ENCODE assay signal across 1 cellular context in the genomic region with DNA sequence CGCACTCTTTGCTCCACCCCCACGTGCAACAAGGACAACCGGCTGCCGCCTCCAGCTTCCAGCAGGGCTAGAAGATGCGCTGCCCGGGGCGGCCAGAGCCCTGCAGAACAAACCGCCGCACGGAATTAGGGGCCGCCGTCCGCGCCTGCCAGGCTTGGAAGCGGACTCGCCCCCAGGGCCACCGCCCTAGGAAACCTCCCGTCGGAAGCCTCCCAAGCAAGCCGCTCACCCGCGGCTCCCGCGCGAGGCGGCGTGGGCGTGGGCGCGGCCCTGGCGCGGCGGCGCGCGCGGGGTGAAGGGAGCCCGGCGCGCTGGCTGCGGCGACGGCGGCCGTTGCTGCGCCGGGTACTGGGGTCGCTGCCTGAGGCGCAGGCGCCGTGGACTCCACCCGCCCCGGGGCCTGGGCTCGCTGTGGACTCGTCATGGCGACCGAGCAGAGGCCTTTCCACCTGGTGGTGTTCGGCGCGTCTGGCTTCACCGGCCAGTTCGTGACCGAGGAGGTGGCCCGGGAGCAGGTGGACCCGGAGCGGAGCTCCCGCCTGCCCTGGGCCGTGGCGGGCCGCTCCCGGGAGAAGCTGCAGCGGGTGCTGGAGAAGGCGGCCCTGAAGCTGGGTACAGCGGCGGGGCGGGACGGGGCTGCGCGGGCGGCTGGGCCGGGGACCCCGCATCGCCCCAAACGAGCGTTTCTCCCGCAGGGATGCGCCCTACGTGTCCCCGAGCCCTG.
A peak's percentile ranks its signal among the peaks of the same experiment; 100 is the strongest.
TF ChIP-seq lines count a peak whose summit lies in the region.

A gene with protein sequence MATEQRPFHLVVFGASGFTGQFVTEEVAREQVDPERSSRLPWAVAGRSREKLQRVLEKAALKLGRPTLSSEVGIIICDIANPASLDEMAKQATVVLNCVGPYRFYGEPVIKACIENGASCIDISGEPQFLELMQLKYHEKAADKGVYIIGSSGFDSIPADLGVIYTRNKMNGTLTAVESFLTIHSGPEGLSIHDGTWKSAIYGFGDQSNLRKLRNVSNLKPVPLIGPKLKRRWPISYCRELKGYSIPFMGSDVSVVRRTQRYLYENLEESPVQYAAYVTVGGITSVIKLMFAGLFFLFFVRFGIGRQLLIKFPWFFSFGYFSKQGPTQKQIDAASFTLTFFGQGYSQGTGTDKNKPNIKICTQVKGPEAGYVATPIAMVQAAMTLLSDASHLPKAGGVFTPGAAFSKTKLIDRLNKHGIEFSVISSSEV (plus strand): TSS at position 409 of the 724 bp plus-strand sequence. CDS start 14 bp downstream, at position 423.

TF ChIP-seq in HepG2, 621 proteins besides CTCF, POLR2A, EP300 and RAD21 (continued from another document and continues in another):
- TF ChIP-seq, protein P1, sequence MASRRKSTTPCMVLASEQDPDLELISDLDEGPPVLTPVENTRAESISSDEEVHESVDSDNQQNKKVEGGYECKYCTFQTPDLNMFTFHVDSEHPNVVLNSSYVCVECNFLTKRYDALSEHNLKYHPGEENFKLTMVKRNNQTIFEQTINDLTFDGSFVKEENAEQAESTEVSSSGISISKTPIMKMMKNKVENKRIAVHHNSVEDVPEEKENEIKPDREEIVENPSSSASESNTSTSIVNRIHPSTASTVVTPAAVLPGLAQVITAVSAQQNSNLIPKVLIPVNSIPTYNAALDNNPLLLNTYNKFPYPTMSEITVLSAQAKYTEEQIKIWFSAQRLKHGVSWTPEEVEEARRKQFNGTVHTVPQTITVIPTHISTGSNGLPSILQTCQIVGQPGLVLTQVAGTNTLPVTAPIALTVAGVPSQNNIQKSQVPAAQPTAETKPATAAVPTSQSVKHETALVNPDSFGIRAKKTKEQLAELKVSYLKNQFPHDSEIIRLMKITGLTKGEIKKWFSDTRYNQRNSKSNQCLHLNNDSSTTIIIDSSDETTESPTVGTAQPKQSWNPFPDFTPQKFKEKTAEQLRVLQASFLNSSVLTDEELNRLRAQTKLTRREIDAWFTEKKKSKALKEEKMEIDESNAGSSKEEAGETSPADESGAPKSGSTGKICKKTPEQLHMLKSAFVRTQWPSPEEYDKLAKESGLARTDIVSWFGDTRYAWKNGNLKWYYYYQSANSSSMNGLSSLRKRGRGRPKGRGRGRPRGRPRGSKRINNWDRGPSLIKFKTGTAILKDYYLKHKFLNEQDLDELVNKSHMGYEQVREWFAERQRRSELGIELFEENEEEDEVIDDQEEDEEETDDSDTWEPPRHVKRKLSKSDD (CRISPR knock-in tag; IDR thresholded peaks at IDR 0.05; ENCODE audit: low read depth) = no peak
- TF ChIP-seq NFE2L2 (IDR thresholded peaks at IDR 0.05; ENCODE audit: low read length) (no peak), RAD51 (IDR thresholded peaks at IDR 0.05; ENCODE audit: borderline replicate concordance) (no peak), NRL (CRISPR knock-in tag; IDR thresholded peaks at IDR 0.05; ENCODE audit: borderline replicate concordance) (peak; percentile 56; the same call in 1 of the 2 replicates), RXRA (CRISPR knock-in tag; IDR thresholded peaks at IDR 0.05) (0 out of 2 replicates have a peak, but pooled peaks have one; percentile 8), TBP (CRISPR knock-in tag; IDR thresholded peaks at IDR 0.05) (0 out of 2 replicates have a peak, but pooled peaks have one; percentile 25), ZFP41 (CRISPR knock-in tag; IDR thresholded peaks at IDR 0.05; ENCODE audit: borderline replicate concordance) (no peak), ATM (IDR thresholded peaks at IDR 0.05; ENCODE audit: borderline replicate concordance) (no peak), ZNF331 (CRISPR knock-in tag; IDR thresholded peaks at IDR 0.05) (no peak), MIXL1 (CRISPR knock-in tag; IDR thresholded peaks at IDR 0.05) (no peak), ADNP (CRISPR knock-in tag; IDR thresholded peaks at IDR 0.05) (no peak), GZF1 (CRISPR knock-in tag; IDR thresholded peaks at IDR 0.05) (0 out of 2 replicates have a peak, but pooled peaks have one; percentile 46), ZNF24 (IDR thresholded peaks at IDR 0.05) (no peak), ZBTB42 (CRISPR knock-in tag; IDR thresholded peaks at IDR 0.05) (0 out of 2 replicates have a peak, but pooled peaks have one; percentile 36), ZNF850 (CRISPR knock-in tag; conservative IDR thresholded peaks at IDR 0.05) (no peak)
- TF ChIP-seq, protein P2, sequence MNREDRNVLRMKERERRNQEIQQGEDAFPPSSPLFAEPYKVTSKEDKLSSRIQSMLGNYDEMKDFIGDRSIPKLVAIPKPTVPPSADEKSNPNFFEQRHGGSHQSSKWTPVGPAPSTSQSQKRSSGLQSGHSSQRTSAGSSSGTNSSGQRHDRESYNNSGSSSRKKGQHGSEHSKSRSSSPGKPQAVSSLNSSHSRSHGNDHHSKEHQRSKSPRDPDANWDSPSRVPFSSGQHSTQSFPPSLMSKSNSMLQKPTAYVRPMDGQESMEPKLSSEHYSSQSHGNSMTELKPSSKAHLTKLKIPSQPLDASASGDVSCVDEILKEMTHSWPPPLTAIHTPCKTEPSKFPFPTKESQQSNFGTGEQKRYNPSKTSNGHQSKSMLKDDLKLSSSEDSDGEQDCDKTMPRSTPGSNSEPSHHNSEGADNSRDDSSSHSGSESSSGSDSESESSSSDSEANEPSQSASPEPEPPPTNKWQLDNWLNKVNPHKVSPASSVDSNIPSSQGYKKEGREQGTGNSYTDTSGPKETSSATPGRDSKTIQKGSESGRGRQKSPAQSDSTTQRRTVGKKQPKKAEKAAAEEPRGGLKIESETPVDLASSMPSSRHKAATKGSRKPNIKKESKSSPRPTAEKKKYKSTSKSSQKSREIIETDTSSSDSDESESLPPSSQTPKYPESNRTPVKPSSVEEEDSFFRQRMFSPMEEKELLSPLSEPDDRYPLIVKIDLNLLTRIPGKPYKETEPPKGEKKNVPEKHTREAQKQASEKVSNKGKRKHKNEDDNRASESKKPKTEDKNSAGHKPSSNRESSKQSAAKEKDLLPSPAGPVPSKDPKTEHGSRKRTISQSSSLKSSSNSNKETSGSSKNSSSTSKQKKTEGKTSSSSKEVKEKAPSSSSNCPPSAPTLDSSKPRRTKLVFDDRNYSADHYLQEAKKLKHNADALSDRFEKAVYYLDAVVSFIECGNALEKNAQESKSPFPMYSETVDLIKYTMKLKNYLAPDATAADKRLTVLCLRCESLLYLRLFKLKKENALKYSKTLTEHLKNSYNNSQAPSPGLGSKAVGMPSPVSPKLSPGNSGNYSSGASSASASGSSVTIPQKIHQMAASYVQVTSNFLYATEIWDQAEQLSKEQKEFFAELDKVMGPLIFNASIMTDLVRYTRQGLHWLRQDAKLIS (CRISPR knock-in tag; IDR thresholded peaks at IDR 0.05) = no peak
- TF ChIP-seq, protein P3, sequence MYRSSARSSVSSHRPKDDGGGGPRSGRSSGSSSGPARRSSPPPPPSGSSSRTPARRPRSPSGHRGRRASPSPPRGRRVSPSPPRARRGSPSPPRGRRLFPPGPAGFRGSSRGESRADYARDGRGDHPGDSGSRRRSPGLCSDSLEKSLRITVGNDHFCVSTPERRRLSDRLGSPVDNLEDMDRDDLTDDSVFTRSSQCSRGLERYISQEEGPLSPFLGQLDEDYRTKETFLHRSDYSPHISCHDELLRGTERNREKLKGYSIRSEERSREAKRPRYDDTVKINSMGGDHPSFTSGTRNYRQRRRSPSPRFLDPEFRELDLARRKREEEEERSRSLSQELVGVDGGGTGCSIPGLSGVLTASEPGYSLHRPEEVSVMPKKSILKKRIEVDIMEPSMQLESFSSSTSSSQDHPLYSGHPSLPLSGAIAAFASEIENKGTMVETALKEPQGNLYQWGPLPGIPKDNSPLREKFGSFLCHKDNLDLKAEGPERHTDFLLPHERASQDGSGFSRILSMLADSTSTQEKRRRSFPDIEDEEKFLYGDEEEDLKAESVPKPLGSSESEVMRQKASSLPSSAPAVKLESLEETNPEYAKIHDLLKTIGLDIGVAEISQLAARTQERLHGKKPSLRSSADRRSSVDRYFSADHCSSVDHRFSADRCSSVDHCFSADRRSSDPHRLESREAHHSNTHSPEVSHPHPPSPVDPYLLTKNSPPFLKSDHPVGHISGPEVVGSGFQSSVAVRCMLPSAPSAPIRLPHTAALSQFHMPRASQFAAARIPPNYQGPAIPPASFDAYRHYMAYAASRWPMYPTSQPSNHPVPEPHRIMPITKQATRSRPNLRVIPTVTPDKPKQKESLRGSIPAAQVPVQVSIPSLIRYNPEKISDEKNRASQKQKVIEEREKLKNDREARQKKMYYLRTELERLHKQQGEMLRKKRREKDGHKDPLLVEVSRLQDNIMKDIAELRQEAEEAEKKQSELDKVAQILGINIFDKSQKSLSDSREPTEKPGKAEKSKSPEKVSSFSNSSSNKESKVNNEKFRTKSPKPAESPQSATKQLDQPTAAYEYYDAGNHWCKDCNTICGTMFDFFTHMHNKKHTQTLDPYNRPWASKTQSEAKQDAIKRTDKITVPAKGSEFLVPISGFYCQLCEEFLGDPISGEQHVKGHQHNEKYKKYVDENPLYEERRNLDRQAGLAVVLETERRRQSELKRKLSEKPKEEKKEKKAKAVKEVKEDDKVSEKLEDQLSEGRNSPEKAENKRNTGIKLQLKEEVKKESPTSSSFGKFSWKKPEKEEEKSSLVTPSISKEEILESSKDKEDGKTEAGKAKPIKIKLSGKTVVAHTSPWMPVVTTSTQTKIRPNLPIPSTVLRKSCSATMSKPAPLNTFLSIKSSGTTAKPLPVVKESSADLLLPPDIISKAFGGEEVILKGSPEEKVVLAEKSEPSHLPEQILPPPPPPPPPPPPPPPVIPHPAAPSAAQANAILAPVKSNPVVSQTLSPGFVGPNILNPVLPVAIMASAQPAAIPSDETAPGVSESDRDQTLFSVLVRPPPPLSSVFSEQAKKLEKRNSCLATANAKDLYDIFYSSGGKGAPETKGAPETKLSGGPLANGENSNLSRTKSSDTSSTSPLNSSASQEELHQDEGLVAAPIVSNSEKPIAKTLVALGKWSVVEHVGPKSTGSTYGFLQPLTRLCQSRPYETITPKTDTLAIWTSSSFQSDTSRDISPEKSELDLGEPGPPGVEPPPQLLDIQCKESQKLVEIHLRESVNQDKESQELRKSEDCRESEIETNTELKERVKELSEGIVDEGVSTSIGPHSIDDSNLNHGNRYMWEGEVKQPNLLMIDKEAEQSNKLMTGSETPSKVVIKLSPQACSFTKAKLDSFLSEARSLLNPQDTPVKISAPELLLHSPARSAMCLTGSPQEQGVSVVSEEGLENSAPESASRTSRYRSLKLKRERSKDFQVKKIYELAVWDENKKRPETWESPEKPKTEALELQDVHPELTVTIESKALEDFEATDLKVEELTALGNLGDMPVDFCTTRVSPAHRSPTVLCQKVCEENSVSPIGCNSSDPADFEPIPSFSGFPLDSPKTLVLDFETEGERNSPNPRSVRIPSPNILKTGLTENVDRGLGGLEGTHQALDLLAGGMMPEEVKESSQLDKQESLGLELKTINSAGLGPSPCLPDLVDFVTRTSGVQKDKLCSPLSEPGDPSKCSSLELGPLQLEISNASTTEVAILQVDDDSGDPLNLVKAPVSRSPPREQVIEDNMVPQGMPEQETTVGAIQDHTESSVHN (CRISPR knock-in tag; IDR thresholded peaks at IDR 0.05) = no peak
- TF ChIP-seq, protein P4, sequence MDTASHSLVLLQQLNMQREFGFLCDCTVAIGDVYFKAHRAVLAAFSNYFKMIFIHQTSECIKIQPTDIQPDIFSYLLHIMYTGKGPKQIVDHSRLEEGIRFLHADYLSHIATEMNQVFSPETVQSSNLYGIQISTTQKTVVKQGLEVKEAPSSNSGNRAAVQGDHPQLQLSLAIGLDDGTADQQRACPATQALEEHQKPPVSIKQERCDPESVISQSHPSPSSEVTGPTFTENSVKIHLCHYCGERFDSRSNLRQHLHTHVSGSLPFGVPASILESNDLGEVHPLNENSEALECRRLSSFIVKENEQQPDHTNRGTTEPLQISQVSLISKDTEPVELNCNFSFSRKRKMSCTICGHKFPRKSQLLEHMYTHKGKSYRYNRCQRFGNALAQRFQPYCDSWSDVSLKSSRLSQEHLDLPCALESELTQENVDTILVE (CRISPR knock-in tag; IDR thresholded peaks at IDR 0.05) = 0 out of 2 replicates have a peak, but pooled peaks have one; percentile 14
- TF ChIP-seq, protein P5, sequence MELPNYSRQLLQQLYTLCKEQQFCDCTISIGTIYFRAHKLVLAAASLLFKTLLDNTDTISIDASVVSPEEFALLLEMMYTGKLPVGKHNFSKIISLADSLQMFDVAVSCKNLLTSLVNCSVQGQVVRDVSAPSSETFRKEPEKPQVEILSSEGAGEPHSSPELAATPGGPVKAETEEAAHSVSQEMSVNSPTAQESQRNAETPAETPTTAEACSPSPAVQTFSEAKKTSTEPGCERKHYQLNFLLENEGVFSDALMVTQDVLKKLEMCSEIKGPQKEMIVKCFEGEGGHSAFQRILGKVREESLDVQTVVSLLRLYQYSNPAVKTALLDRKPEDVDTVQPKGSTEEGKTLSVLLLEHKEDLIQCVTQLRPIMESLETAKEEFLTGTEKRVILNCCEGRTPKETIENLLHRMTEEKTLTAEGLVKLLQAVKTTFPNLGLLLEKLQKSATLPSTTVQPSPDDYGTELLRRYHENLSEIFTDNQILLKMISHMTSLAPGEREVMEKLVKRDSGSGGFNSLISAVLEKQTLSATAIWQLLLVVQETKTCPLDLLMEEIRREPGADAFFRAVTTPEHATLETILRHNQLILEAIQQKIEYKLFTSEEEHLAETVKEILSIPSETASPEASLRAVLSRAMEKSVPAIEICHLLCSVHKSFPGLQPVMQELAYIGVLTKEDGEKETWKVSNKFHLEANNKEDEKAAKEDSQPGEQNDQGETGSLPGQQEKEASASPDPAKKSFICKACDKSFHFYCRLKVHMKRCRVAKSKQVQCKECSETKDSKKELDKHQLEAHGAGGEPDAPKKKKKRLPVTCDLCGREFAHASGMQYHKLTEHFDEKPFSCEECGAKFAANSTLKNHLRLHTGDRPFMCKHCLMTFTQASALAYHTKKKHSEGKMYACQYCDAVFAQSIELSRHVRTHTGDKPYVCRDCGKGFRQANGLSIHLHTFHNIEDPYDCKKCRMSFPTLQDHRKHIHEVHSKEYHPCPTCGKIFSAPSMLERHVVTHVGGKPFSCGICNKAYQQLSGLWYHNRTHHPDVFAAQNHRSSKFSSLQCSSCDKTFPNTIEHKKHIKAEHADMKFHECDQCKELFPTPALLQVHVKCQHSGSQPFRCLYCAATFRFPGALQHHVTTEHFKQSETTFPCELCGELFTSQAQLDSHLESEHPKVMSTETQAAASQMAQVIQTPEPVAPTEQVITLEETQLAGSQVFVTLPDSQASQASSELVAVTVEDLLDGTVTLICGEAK (IDR thresholded peaks at IDR 0.05) = no peak
- TF ChIP-seq, protein P5 (CRISPR knock-in tag; IDR thresholded peaks at IDR 0.05) = peak; percentile 73
